Comparison of ENCODE assay signal across 8 cellular contexts in the genomic region with DNA sequence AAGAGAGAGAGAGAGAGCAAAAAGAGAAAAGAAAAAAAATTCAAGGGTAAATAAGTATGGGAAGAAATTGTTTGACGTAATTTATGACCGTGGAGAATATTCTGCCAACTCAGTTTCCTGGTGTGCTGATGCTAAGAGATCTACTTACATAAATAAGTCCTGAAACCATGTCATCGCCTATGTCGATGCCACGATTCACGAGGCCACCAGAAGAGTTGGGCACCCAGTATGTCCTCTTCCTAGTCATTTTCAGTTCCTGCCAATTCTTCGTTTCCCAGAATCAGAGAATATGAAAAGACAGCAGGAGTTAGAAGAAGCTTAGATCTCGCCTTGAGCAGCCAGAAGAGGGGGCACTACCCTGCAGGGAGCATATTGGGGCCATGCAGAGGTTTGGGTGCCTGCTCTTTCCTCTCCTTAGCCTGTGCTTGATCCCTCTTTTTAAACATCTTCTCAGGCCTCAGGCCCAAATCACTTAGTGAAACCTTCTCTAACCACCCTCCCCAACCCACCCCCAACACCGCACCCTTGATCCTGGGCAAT. TPM values are rescaled to one million over a fixed set of nuclear protein-coding genes. Genes with fewer than 3 reads are reported as not detected.
A peak's percentile ranks its signal among the peaks of the same experiment; 100 is the strongest.
DNase-seq lines count a peak whose midpoint lies in the region; ATAC-seq, FAIRE-seq and TF ChIP-seq lines count a peak whose summit lies in the region.

No MANE protein-coding gene starts in this region.

- FAIRE-seq in endothelial cell of umbilical vein (lab: Jason Lieb, UNC), result peak; percentile 15

- dilution Hi-C loops in endothelial cell of umbilical vein (cut with MboI; ENCODE audit: extremely low pct_ligation_motif_present, low sequenced_read_pairs), result no loop called here

- H3K9me3 Mint-ChIP-seq in T-helper 2 cell treated with Interferon-gamma antibody and Interleukin-4, amounts not matched to agents 5 μg/mL and 100 μg/mL, for 36 hours, result no peaks in the 10 kb centered on the region
- no peaks in the 10 kb centered on the region for H3K9me3 Mint-ChIP-seq in progenitor cell of endocrine pancreas (ENCODE audit: low read depth)

- ATAC-seq in HG03378 (IDR thresholded peaks at IDR 0.05; ENCODE audit: unreplicated experiment), result peak; percentile 61
- no peak for ATAC-seq in HG02840 (IDR thresholded peaks at IDR 0.05; ENCODE audit: low FRiP score, unreplicated experiment)

- in situ Hi-C loops in ACHN (cut with HindIII; ENCODE audit: low pct_ligation_motif_present, low pct_unique_long_range_greater_than_20kb, low sequenced_read_pairs), result no loop called here

- peak; percentile 61 for DNase-seq in ACHN
- peak; percentile 32 for DNase-seq in T-helper 2 cell treated with Interferon-gamma antibody and Interleukin-4, amounts not matched to agents 5 μg/mL and 100 μg/mL, for 36 hours (ENCODE audit: low spot score)
- DNase-seq in endothelial cell of umbilical vein (ENCODE audit: low read depth, low spot score), result peak; percentile 53
- DNase-seq in progenitor cell of endocrine pancreas (ENCODE audit: low spot score, unreplicated experiment), result no peak
- DNase-seq in C1 segment of cervical spinal cord (lab: John Stamatoyannopoulos, UW), result no peak

- POLR2A ChIA-PET in endothelial cell of umbilical vein (lab: Charles Lee), result interaction anchor here (0.5 kb wide), 1 partner anchor 319 kb away, joined by 3 read pairs; no protein-coding TSS in a partner anchor

- BruUV-seq in endothelial cell of umbilical vein (replicated peaks; lab: Mats Ljungman, UMichigan), result no TSS peak

- peaks cover 11% of the 10 kb centered on the region for H3K27me3 Mint-ChIP-seq in T-helper 2 cell treated with Interferon-gamma antibody and Interleukin-4, amounts not matched to agents 5 μg/mL and 100 μg/mL, for 36 hours (ENCODE audit: low read depth)
- peaks cover 15% of the 10 kb centered on the region for H3K27me3 Mint-ChIP-seq in progenitor cell of endocrine pancreas

- H3K36me3 ChIP-seq in endothelial cell of umbilical vein (ENCODE audit: control insufficient read depth in 2 of 2, extremely low read depth in 1 of 2, insufficient read depth in 2 of 2, low read length in 2 of 2), result no peaks in the 10 kb centered on the region

- H3K9ac ChIP-seq in endothelial cell of umbilical vein (replicated peaks; ENCODE audit: extremely low read depth, insufficient read depth, low read length), result no peak overlapping the region

- peaks cover 11% of the 10 kb centered on the region for H3K4me1 Mint-ChIP-seq in T-helper 2 cell treated with Interferon-gamma antibody and Interleukin-4, amounts not matched to agents 5 μg/mL and 100 μg/mL, for 36 hours (ENCODE audit: low read depth)
- H3K4me1 Mint-ChIP-seq in progenitor cell of endocrine pancreas (ENCODE audit: low read depth), result peaks cover 15% of the 10 kb centered on the region

- CTCF ChIA-PET in endothelial cell of umbilical vein (lab: Charles Lee), result interaction anchor here (0.5 to 5.9 kb wide), 13 partner anchors 16 to 401 kb away, joined by 3 to 85 read pairs (median 4); partner anchors contain the start of gene ABCC11

- peak overlapping the region; percentile 8 for H3K4me3 Mint-ChIP-seq in T-helper 2 cell treated with Interferon-gamma antibody and Interleukin-4, amounts not matched to agents 5 μg/mL and 100 μg/mL, for 36 hours
- H3K4me3 Mint-ChIP-seq in progenitor cell of endocrine pancreas (ENCODE audit: low read depth), result no peak overlapping the region

- H3K4me1 ChIP-seq in endothelial cell of umbilical vein (ENCODE audit: control insufficient read depth, extremely low read depth, insufficient read depth, low read length), result no peaks in the 10 kb centered on the region

- H3K4me3 ChIP-seq in GM12875 (ENCODE audit: low read depth, low read length), result no peak overlapping the region
- H3K4me3 ChIP-seq in endothelial cell of umbilical vein (replicated peaks in 1 of 3; ENCODE audit: insufficient read depth in 1 of 3, low read depth in 1 of 3, low read length in 3 of 3), result no peak overlapping the region

- peak overlapping the region; percentile 64 for H3K27ac Mint-ChIP-seq in T-helper 2 cell treated with Interferon-gamma antibody and Interleukin-4, amounts not matched to agents 5 μg/mL and 100 μg/mL, for 36 hours
- H3K27ac Mint-ChIP-seq in progenitor cell of endocrine pancreas, result no peak overlapping the region

- H4K20me1 ChIP-seq in endothelial cell of umbilical vein (replicated peaks; ENCODE audit: control insufficient read depth, extremely low read depth, insufficient read depth, low read length), result no peaks in the 10 kb centered on the region

- H3K4me2 ChIP-seq in endothelial cell of umbilical vein (ENCODE audit: insufficient read depth, low read length), result no peak overlapping the region

- intact Hi-C loops in endothelial cell of umbilical vein (cut with micrococcal nuclease), result loop anchor here (1.0 to 2.0 kb wide), 4 partner anchors 85 to 399 kb away; no protein-coding TSS in a partner anchor

- TF ChIP-seq CTCF in GM12875 (IDR thresholded peaks at IDR 0.05; ENCODE audit: borderline replicate concordance, insufficient read depth, low read depth, low read length) (peak; percentile 69), endothelial cell of umbilical vein (IDR thresholded peaks at IDR 0.05; ENCODE audit: extremely low read depth in 1 of 2, insufficient read depth in 1 of 2, low read depth in 1 of 2, low read length in 2 of 2) (peak; percentile 35 to 67), progenitor cell of endocrine pancreas (IDR thresholded peaks at IDR 0.05; ENCODE audit: unreplicated experiment) (peak; percentile 50)

- no peak overlapping the region for H2AFZ ChIP-seq in endothelial cell of umbilical vein (ENCODE audit: low read depth, low read length)

- H3K36me3 Mint-ChIP-seq in T-helper 2 cell treated with Interferon-gamma antibody and Interleukin-4, amounts not matched to agents 5 μg/mL and 100 μg/mL, for 36 hours (ENCODE audit: low read depth), result no peaks in the 10 kb centered on the region
- H3K36me3 Mint-ChIP-seq in progenitor cell of endocrine pancreas (ENCODE audit: insufficient read depth), result no peaks in the 10 kb centered on the region

- no peaks in the 10 kb centered on the region for H3K9me1 ChIP-seq in endothelial cell of umbilical vein (replicated peaks; ENCODE audit: control insufficient read depth, extremely low read depth, insufficient read depth, low read length)

- TF ChIP-seq POLR2A in endothelial cell of umbilical vein (IDR thresholded peaks at IDR 0.05; ENCODE audit: low read depth, low read length), result no peak

- H3K27me3 ChIP-seq in endothelial cell of umbilical vein (ENCODE audit: control insufficient read depth in 2 of 2, insufficient read depth in 2 of 2, low read length in 2 of 2), result peaks cover 0 to 2% of the 10 kb centered on the region in 2 experiments

- no peaks in the 10 kb centered on the region for H3K79me2 ChIP-seq in endothelial cell of umbilical vein (ENCODE audit: control insufficient read depth, insufficient read depth, low read length)

- H3K9me3 ChIP-seq in endothelial cell of umbilical vein (replicated peaks; ENCODE audit: control insufficient read depth, insufficient read depth, low read length), result no peaks in the 10 kb centered on the region

- H3K27ac ChIP-seq in endothelial cell of umbilical vein (ENCODE audit: insufficient read depth, low read depth, low read length), result no peak overlapping the region

TF ChIP-seq in endothelial cell of umbilical vein, 7 proteins besides CTCF, POLR2A, EP300 and RAD21:
- TF ChIP-seq JUN (IDR thresholded peaks at IDR 0.05; ENCODE audit: borderline replicate concordance, insufficient read depth, insufficient read length, low read depth) (no peak), EZH2 (IDR thresholded peaks at IDR 0.05; ENCODE audit: borderline replicate concordance, low read depth, low read length, severe bottlenecking) (no peak), MYC (IDR thresholded peaks at IDR 0.05; ENCODE audit: low read depth, low read length) (no peak), MAX (IDR thresholded peaks at IDR 0.05; ENCODE audit: insufficient read depth, insufficient read length) (no peak), POLR2AphosphoS5 (IDR thresholded peaks at IDR 0.05; ENCODE audit: insufficient read depth, low read depth, low read length) (no peak), FOS (IDR thresholded peaks at IDR 0.05; ENCODE audit: borderline replicate concordance, insufficient read depth, low read length) (no peak), GATA2 (IDR thresholded peaks at IDR 0.05; ENCODE audit: insufficient read depth, insufficient read length, low read depth, low read length) (no peak)
TF ChIP-seq in endothelial cell of umbilical vein: peak in this region for 0.

RNA-seq across cellular contexts. Expression of gene LONP2, which starts 12.4 kb away (rescaled TPM):
- total RNA-seq in endothelial cell of umbilical vein (35.5 and 38.4 TPM in 2 replicates), progenitor cell of endocrine pancreas (65.3 and 66.4 TPM in 2 replicates)
- 13.5 and 13.6 TPM in 2 replicates for polyA plus RNA-seq in endothelial cell of umbilical vein
- polyA plus RNA-seq in endothelial cell of umbilical vein (2011; cell fraction: cytosol; rRNA removed), result 12.2 and 13.1 TPM in 2 replicates
- polyA plus RNA-seq in endothelial cell of umbilical vein (2011; cell fraction: nucleus; rRNA removed), result 49.6 and 55.3 TPM in 2 replicates
- polyA plus RNA-seq in endothelial cell of umbilical vein (2012), result 25.6 and 28.0 TPM in 2 replicates
- 68.4 and 75.6 TPM in 2 replicates for polyA minus RNA-seq in endothelial cell of umbilical vein
- 43.8 TPM for polyA minus RNA-seq in endothelial cell of umbilical vein (2011; cell fraction: cytosol; rRNA and poly(A)+ RNA removed)
- polyA minus RNA-seq in endothelial cell of umbilical vein (2011; cell fraction: nucleus; rRNA and poly(A)+ RNA removed), result 49.2 and 55.8 TPM in 2 replicates

RNA-seq across cellular contexts. Expression of gene ABCC11, which starts 15.6 kb away (rescaled TPM):
- not detected in 2 replicates for total RNA-seq in endothelial cell of umbilical vein
- polyA plus RNA-seq in endothelial cell of umbilical vein, result 0.06 and 0.08 TPM in 2 replicates
- polyA plus RNA-seq in endothelial cell of umbilical vein (2011; cell fraction: cytosol; rRNA removed), result not detected in 2 replicates
- polyA plus RNA-seq in endothelial cell of umbilical vein (2011; cell fraction: nucleus; rRNA removed), result 0.04 and 0.21 TPM in 2 replicates
- polyA plus RNA-seq in endothelial cell of umbilical vein (2012), result 0.12 TPM in 1 of 2 replicates, not detected in the other
- polyA minus RNA-seq in endothelial cell of umbilical vein, result not detected in 2 replicates
- not detected for polyA minus RNA-seq in endothelial cell of umbilical vein (2011; cell fraction: cytosol; rRNA and poly(A)+ RNA removed)
- polyA minus RNA-seq in endothelial cell of umbilical vein (2011; cell fraction: nucleus; rRNA and poly(A)+ RNA removed), result not detected in 2 replicates
- 0.91 and 1.5 TPM in 2 replicates for total RNA-seq in progenitor cell of endocrine pancreas

Comparison
In these comparisons a context has a peak if more than half of its experiments do, and no peak if none do; other contexts are left out.
1. DNase-seq: peak in ACHN (single experiment), T-helper 2 cell treated with Interferon-gamma antibody and Interleukin-4, amounts not matched to agents 5 μg/mL and 100 μg/mL, for 36 hours (single experiment) and endothelial cell of umbilical vein (single experiment); none in progenitor cell of endocrine pancreas (single experiment) and C1 segment of cervical spinal cord (0 of 14).
2. Peak in every context shown above with its lines, with median percentiles within 50 percentile points of each other: CTCF ChIP-seq.